ENCODE assay signal across 11 cellular contexts in the genomic region with DNA sequence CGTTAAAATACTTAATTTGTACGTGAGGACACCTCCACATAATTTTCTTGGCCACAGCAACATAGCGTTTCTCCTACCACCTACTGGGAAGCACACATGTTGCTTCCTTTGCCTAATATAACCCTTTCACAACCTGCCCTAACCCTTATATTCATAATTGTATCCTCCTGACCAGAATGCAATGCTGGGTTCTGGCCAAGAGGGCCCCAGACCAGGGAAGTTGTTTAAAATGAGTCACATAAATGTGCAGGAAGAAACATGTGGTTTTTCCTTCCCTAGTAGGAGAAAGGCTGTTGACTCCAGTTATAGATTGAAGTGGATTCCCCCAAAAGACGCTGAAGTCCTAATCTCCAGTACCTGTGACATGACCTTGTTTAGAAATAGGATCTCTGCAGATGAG.
DNase-seq lines count a peak whose midpoint lies in the region; ATAC-seq and TF ChIP-seq lines count a peak whose summit lies in the region.
"Had no signal": no experiment of that assay in that cellular context is flagged by ENCODE, and none has a peak within 500 bp of the region (broad histone marks: within the 10 kb centered on the region; RNA-seq: fewer than 3 reads in every experiment).

No MANE protein-coding gene starts in this region.

- no peak overlapping the region for H2AFZ ChIP-seq in IMR-90 (replicated peaks; ENCODE audit: low read length, poor library complexity)

- H3K4ac ChIP-seq in IMR-90 (ENCODE audit: low read depth, low read length): peak overlapping the region; percentile 87; the same call in 1 of the 2 replicates

- peaks cover 0 to 3% of the 10 kb centered on the region in 2 donors for H3K27me3 Mint-ChIP-seq in natural killer cell (ENCODE audit: low read depth in 2 of 2)

- 0 out of 2 replicates have a peak, but pooled peaks have one; percentile 17 for TF ChIP-seq RAD21 in IMR-90 (IDR thresholded peaks at IDR 0.05; ENCODE audit: low read length)

- H3K27me3 ChIP-seq in IMR-90 (ENCODE audit: control insufficient read depth, insufficient read depth, low read length): no peaks in the 10 kb centered on the region

- no peak overlapping the region for H3K4me3 ChIP-seq in IMR-90 (ENCODE audit: insufficient read depth, low read depth, low read length)
- H3K4me3 ChIP-seq: prostate gland had no signal

- no peaks in the 10 kb centered on the region for H3K9me3 Mint-ChIP-seq in natural killer cell

- H4K91ac ChIP-seq in IMR-90 (ENCODE audit: insufficient read depth, low read depth, low read length): peak overlapping the region; percentile 74

- H2AK9ac ChIP-seq in IMR-90 (replicated peaks; ENCODE audit: low read depth, low read length, poor library complexity): no peak overlapping the region

- H3K18ac ChIP-seq in IMR-90 (ENCODE audit: low read depth, low read length): peak overlapping the region; percentile 69; the same call in 1 of the 2 replicates

- intact Hi-C loops in IMR-90 (cut with micrococcal nuclease) (no loop called here), natural killer cell (cut with micrococcal nuclease) (no loop called here)

- TF ChIP-seq CTCF in IMR-90 (conservative IDR thresholded peaks at IDR 0.05; ENCODE audit: low read depth, low read length): no peak
- TF ChIP-seq CTCF in natural killer cell (IDR thresholded peaks at IDR 0.05): no peak

- peak; percentile 94 for ATAC-seq in IMR-90 (ENCODE audit: low read depth)
- ATAC-seq in natural killer cell: no peak

- no peak overlapping the region for H4K5ac ChIP-seq in IMR-90 (ENCODE audit: low read depth, low read length)

- H2BK120ac ChIP-seq in IMR-90 (ENCODE audit: low read depth, low read length): peak overlapping the region; percentile 91

- BruUV-seq in IMR-90 (replicated peaks; lab: Mats Ljungman, UMichigan): no TSS peak

- no peak overlapping the region for H3K56ac ChIP-seq in IMR-90 (ENCODE audit: extremely low read depth, insufficient read depth, low read length)

- no peaks in the 10 kb centered on the region for H3K36me3 ChIP-seq in IMR-90 (ENCODE audit: control insufficient read depth, insufficient read depth, low read length)
- H3K36me3 ChIP-seq: prostate gland had no signal

- no CpG with 5 or more reads among the region's 4 CpGs for WGBS in IMR-90 (ENCODE audit: extremely low coverage in 2 of 2, insufficient read length in 1 of 2), 2 experiments

- H2BK20ac ChIP-seq in IMR-90 (ENCODE audit: low read depth, low read length): peak overlapping the region; percentile 85

- POLR2A ChIA-PET in IMR-90 (lab: Charles Lee; ENCODE audit: unreplicated experiment): interaction anchor here (0.6 kb wide), 1 partner anchor 13 kb away, joined by 3 read pairs; no protein-coding TSS in a partner anchor

- peak overlapping the region; percentile 77 for H2BK5ac ChIP-seq in IMR-90 (ENCODE audit: low read depth, low read length, poor library complexity, severe bottlenecking)

- TF ChIP-seq POLR2A in IMR-90 (IDR thresholded peaks at IDR 0.05; ENCODE audit: low read depth, low read length): no peak

- no peaks in the 10 kb centered on the region for H3K79me1 ChIP-seq in IMR-90 (ENCODE audit: low read depth in 1 of 2, low read length in 2 of 2)

- H3K23ac ChIP-seq in IMR-90 (ENCODE audit: low read depth, low read length): peak overlapping the region; percentile 81; the same call in 1 of the 2 replicates

- peak overlapping the region; percentile 45; the same call in 2 of the 3 replicates for H2BK15ac ChIP-seq in IMR-90 (ENCODE audit: low read depth, low read length)

- dilution Hi-C loops in IMR-90 (cut with HindIII; ENCODE audit: low sequenced_read_pairs, unreplicated experiment): no loop called here

- peaks cover 2% of the 10 kb centered on the region; the same call in 1 of the 2 replicates for H3K9me1 ChIP-seq in IMR-90 (ENCODE audit: insufficient read depth, low read length)

- H3K9ac ChIP-seq in IMR-90 (ENCODE audit: low read depth, low read length): no peak overlapping the region

- H3K4me1 ChIP-seq in IMR-90 (ENCODE audit: control insufficient read depth, insufficient read depth, low read length): peaks cover 6% of the 10 kb centered on the region
- H3K4me1 ChIP-seq: prostate gland had no signal

- H3K36me3 Mint-ChIP-seq in natural killer cell: no peaks in the 10 kb centered on the region

- peak overlapping the region; percentile 35; the same call in 1 of the 2 replicates for H3K4me2 ChIP-seq in IMR-90 (ENCODE audit: low read depth, low read length)

- CTCF ChIA-PET in IMR-90 (lab: Yijun Ruan, JAX): no interaction called here

- peak overlapping the region; percentile 87 for H3K14ac ChIP-seq in IMR-90 (replicated peaks; ENCODE audit: low read depth, low read length)

- H3K9me3 ChIP-seq in IMR-90 (ENCODE audit: control insufficient read depth, insufficient read depth, low read length): no peaks in the 10 kb centered on the region
- H3K9me3 ChIP-seq: prostate gland had no signal

- in situ Hi-C loops in IMR-90 (cut with MboI; ENCODE audit: low sequenced_read_pairs): no loop called here

- no peaks in the 10 kb centered on the region for H3K4me1 Mint-ChIP-seq in natural killer cell

- DNase-seq in AML-193 (lab: John Stamatoyannopoulos, UW) (peak; percentile 65 to 79), IMR-90 (peak; percentile 89), amniotic epithelial cell (ENCODE audit: low read depth) (peak; percentile 90), iris pigment epithelial cell (ENCODE audit: low read depth) (peak; percentile 90), natural killer cell (no peak), midbrain (lab: John Stamatoyannopoulos, UW) (no peak), NCI-H510A (lab: John Stamatoyannopoulos, UW) (no peak), NCI-H146 (lab: John Stamatoyannopoulos, UW) (no peak)
- DNase-seq: NCI-H524, T-helper 1 cell had no signal

- H3K27ac ChIP-seq in IMR-90 (ENCODE audit: insufficient read depth, low read length): no peak overlapping the region
- H3K27ac ChIP-seq: prostate gland had no signal

- peak overlapping the region in 1 of 2 experiments; percentile 75; a peak in 1 of 4 replicates for H4K8ac ChIP-seq in IMR-90 (ENCODE audit: low read depth in 2 of 2, low read length in 2 of 2)

- no peak overlapping the region for H3K27ac Mint-ChIP-seq in natural killer cell

- H4K20me1 ChIP-seq in IMR-90 (ENCODE audit: insufficient read depth, low read length): no peaks in the 10 kb centered on the region

- peak overlapping the region; percentile 65; the same call in 1 of the 2 replicates for H2AK5ac ChIP-seq in IMR-90 (ENCODE audit: low read depth, low read length)

- no peak overlapping the region for H3K4me3 Mint-ChIP-seq in natural killer cell

TF ChIP-seq in IMR-90, 13 proteins besides CTCF, POLR2A, EP300 and RAD21:
- TF ChIP-seq BHLHE40 (IDR thresholded peaks at IDR 0.05; ENCODE audit: low read depth, low read length) (peak; percentile 49; the same call in 1 of the 2 replicates), MAZ (IDR thresholded peaks at IDR 0.05; ENCODE audit: borderline replicate concordance, low read depth, low read length) (no peak), MAFK (IDR thresholded peaks at IDR 0.05; ENCODE audit: low read depth, low read length) (no peak), FOS (IDR thresholded peaks at IDR 0.05; ENCODE audit: low read depth, low read length) (peak; percentile 77), RFX5 (IDR thresholded peaks at IDR 0.05; ENCODE audit: low read depth, low read length) (no peak), NFE2L2 (IDR thresholded peaks at IDR 0.05; ENCODE audit: low read depth, low read length) (no peak)

Comparison
In these comparisons a context has a peak if more than half of its experiments do, and no peak if none do; other contexts are left out.
1. DNase-seq: peak in AML-193 (2 of 2), IMR-90 (single experiment), amniotic epithelial cell (single experiment) and iris pigment epithelial cell (single experiment); none in natural killer cell (single experiment), midbrain (single experiment), NCI-H510A (single experiment) and NCI-H146 (single experiment).